ENCODE assay signal across 21 cellular contexts in genomic region chr14:63730659-63731058, GRCh38. TPM values are rescaled to one million over a fixed set of nuclear protein-coding genes. Genes with fewer than 3 reads are reported as not detected.
DNase-seq lines count a peak whose midpoint lies in the region; ATAC-seq and TF ChIP-seq lines count a peak whose summit lies in the region.
"Had no signal": no experiment of that assay in that cellular context is flagged by ENCODE, and none has a peak within 500 bp of the region (broad histone marks: within the 10 kb centered on the region; RNA-seq: fewer than 3 reads in every experiment).

No MANE protein-coding gene starts in this region.

- no peak for TF ChIP-seq CTCF in CD4-positive, alpha-beta T cell (IDR thresholded peaks at IDR 0.05)
- no peak for TF ChIP-seq CTCF in HEK293 (tag by site-specific recombination; IDR thresholded peaks at IDR 0.05)

- DNase-seq in CD4-positive, alpha-beta T cell = no peak
- DNase-seq in T-cell (no peak), CD1c-positive myeloid dendritic cell (ENCODE audit: extremely low spot score) (no peak)
- DNase-seq in activated naive CD4-positive, alpha-beta T cell treated with anti-CD3 and anti-CD28 coated beads for 36 hours = no peak
- no peak for DNase-seq in activated T-cell treated with anti-CD3 and anti-CD28 coated beads, Interleukin-2, amount 50 U/mL, for 24 hours
- DNase-seq: Calu3; CD8-positive, alpha-beta T cell; DMS 273 treated with DMSO at 0.1 percent for 48 hours; DMS53; DND-41; EL; GM23248; HCEC 1CT; HFFc6; KBM-7 had no signal

- H3K4me3 ChIP-seq in HEK293 (ENCODE audit: low read depth, low read length) = no peak overlapping the region
- H3K4me3 ChIP-seq: BLaER1 treated with 17β-estradiol and CSF1 and Interleukin-3, amounts not matched to agents 10 nM and 100 nM; GM12878; GM23248 had no signal

- peak overlapping the region; percentile 46 for H3K27ac Mint-ChIP-seq in CD4-positive, alpha-beta T cell
- H3K27ac Mint-ChIP-seq in T-cell = peak overlapping the region; percentile 30 to 58
- H3K27ac Mint-ChIP-seq in activated naive CD4-positive, alpha-beta T cell treated with anti-CD3 and anti-CD28 coated beads for 36 hours = no peak overlapping the region
- no peak overlapping the region for H3K27ac Mint-ChIP-seq in activated T-cell treated with anti-CD3 and anti-CD28 coated beads, Interleukin-2, amount 50 U/mL, for 24 hours
- H3K27ac Mint-ChIP-seq: B cell; CD8-positive, alpha-beta T cell; HFFc6; IgD-negative memory B cell had no signal

- no peaks in the 10 kb centered on the region for H3K27me3 Mint-ChIP-seq in CD4-positive, alpha-beta T cell
- H3K27me3 Mint-ChIP-seq in T-cell = no peaks in the 10 kb centered on the region
- no peaks in the 10 kb centered on the region for H3K27me3 Mint-ChIP-seq in activated naive CD4-positive, alpha-beta T cell treated with anti-CD3 and anti-CD28 coated beads for 36 hours (ENCODE audit: low read depth)
- H3K27me3 Mint-ChIP-seq in activated T-cell treated with anti-CD3 and anti-CD28 coated beads, Interleukin-2, amount 50 U/mL, for 24 hours = no peaks in the 10 kb centered on the region
- H3K27me3 Mint-ChIP-seq: B cell, IgD-negative memory B cell had no signal

- H3K36me3 Mint-ChIP-seq in CD4-positive, alpha-beta T cell (ENCODE audit: low read depth) = peaks cover 14% of the 10 kb centered on the region
- H3K36me3 Mint-ChIP-seq in T-cell = no peaks in the 10 kb centered on the region
- H3K36me3 Mint-ChIP-seq in activated naive CD4-positive, alpha-beta T cell treated with anti-CD3 and anti-CD28 coated beads for 36 hours (ENCODE audit: low read depth) = no peaks in the 10 kb centered on the region
- H3K36me3 Mint-ChIP-seq in activated T-cell treated with anti-CD3 and anti-CD28 coated beads, Interleukin-2, amount 50 U/mL, for 24 hours (ENCODE audit: low read depth) = peaks cover 8% of the 10 kb centered on the region
- H3K36me3 Mint-ChIP-seq: IgD-negative memory B cell had no signal

- H3K9me3 Mint-ChIP-seq in CD4-positive, alpha-beta T cell = no peaks in the 10 kb centered on the region
- H3K9me3 Mint-ChIP-seq in T-cell = no peaks in the 10 kb centered on the region
- no peaks in the 10 kb centered on the region for H3K9me3 Mint-ChIP-seq in activated naive CD4-positive, alpha-beta T cell treated with anti-CD3 and anti-CD28 coated beads for 36 hours
- H3K9me3 Mint-ChIP-seq in activated T-cell treated with anti-CD3 and anti-CD28 coated beads, Interleukin-2, amount 50 U/mL, for 24 hours = no peaks in the 10 kb centered on the region
- H3K9me3 Mint-ChIP-seq: CD8-positive, alpha-beta T cell; HFFc6; IgD-negative memory B cell had no signal

- POLR2A ChIA-PET in CD4-positive, alpha-beta T cell (lab: Charles Lee) = interaction anchor here (1.2 kb wide), 1 partner anchor 89 kb away, joined by 4 read pairs; the partner anchor contains the start of gene WDR89
- POLR2A ChIA-PET in HEK293 (lab: Yijun Ruan, JAX) (no interaction called here), T-cell (lab: Charles Lee) (interaction anchor here in 1 of 2 donors (0.6 kb wide), 1 partner anchor 18 kb away, joined by 5 read pairs; no protein-coding TSS in a partner anchor)

- H3K4me1 Mint-ChIP-seq in CD4-positive, alpha-beta T cell (ENCODE audit: low read depth) = peaks cover 21% of the 10 kb centered on the region
- H3K4me1 Mint-ChIP-seq in T-cell = peaks cover 24 to 27% (median 24%) of the 10 kb centered on the region in 3 donors
- peaks cover 16% of the 10 kb centered on the region for H3K4me1 Mint-ChIP-seq in activated naive CD4-positive, alpha-beta T cell treated with anti-CD3 and anti-CD28 coated beads for 36 hours (ENCODE audit: low read depth)
- peaks cover 19% of the 10 kb centered on the region for H3K4me1 Mint-ChIP-seq in activated T-cell treated with anti-CD3 and anti-CD28 coated beads, Interleukin-2, amount 50 U/mL, for 24 hours (ENCODE audit: low read depth)

- H3K27me3 ChIP-seq in CD4-positive, alpha-beta T cell (ENCODE audit: control insufficient read depth, insufficient read depth, low read length) = no peaks in the 10 kb centered on the region
- H3K27me3 ChIP-seq: BLaER1 treated with 17β-estradiol and CSF1 and Interleukin-3, amounts not matched to agents 10 nM and 100 nM had no signal

- no peaks in the 10 kb centered on the region for H3K9me3 ChIP-seq in CD4-positive, alpha-beta T cell (ENCODE audit: control insufficient read depth, low read length)
- H3K9me3 ChIP-seq in HEK293 (ENCODE audit: control insufficient read depth, insufficient read depth, low read depth, low read length) = no peaks in the 10 kb centered on the region
- H3K9me3 ChIP-seq: BLaER1 treated with 17β-estradiol and CSF1 and Interleukin-3, amounts not matched to agents 10 nM and 100 nM had no signal

- H3K36me3 ChIP-seq in HEK293 (ENCODE audit: control insufficient read depth in 2 of 2, insufficient read depth in 1 of 2, low read length in 2 of 2) = no peaks in the 10 kb centered on the region
- H3K36me3 ChIP-seq: BLaER1 treated with 17β-estradiol and CSF1 and Interleukin-3, amounts not matched to agents 10 nM and 100 nM had no signal

- H3K4me3 Mint-ChIP-seq in CD4-positive, alpha-beta T cell = no peak overlapping the region
- H3K4me3 Mint-ChIP-seq in T-cell = no peak overlapping the region
- H3K4me3 Mint-ChIP-seq in activated naive CD4-positive, alpha-beta T cell treated with anti-CD3 and anti-CD28 coated beads for 36 hours = no peak overlapping the region
- no peak overlapping the region for H3K4me3 Mint-ChIP-seq in activated T-cell treated with anti-CD3 and anti-CD28 coated beads, Interleukin-2, amount 50 U/mL, for 24 hours
- H3K4me3 Mint-ChIP-seq: B cell; CD8-positive, alpha-beta T cell; HFFc6; IgD-negative memory B cell had no signal

- no peak for ATAC-seq in CD4-positive, alpha-beta T cell (ENCODE audit: poor library complexity)
- no peak for ATAC-seq in T-cell (replicated peaks in 1 of 4)
- ATAC-seq: CD8-positive, alpha-beta T cell; GM12878 had no signal

- intact Hi-C loops in CD4-positive, alpha-beta T cell (cut with DNase I, micrococcal nuclease) = no loop called here
- intact Hi-C loops in activated naive CD4-positive, alpha-beta T cell treated with anti-CD3 and anti-CD28 coated beads for 36 hours (cut with micrococcal nuclease) = no loop called here

- CTCF ChIA-PET in CD4-positive, alpha-beta T cell (lab: Charles Lee) = no interaction called here
- CTCF ChIA-PET in HEK293 (lab: Yijun Ruan, JAX) (no interaction called here), T-cell (lab: Charles Lee) (interaction anchor here in 1 of 2 donors (0.6 kb wide), 1 partner anchor 24 kb away, joined by 5 read pairs; no protein-coding TSS in a partner anchor)
- CTCF ChIA-PET in activated naive CD4-positive, alpha-beta T cell treated with anti-CD3 and anti-CD28 coated beads for 36 hours (lab: Charles Lee) = interaction anchor here (0.6 kb wide), 1 partner anchor 28 kb away, joined by 4 read pairs; no protein-coding TSS in a partner anchor

- no peaks in the 10 kb centered on the region for H3K4me1 ChIP-seq in HEK293 (ENCODE audit: control insufficient read depth, insufficient read depth, low read length)

- no peak overlapping the region for H3K27ac ChIP-seq in CD4-positive, alpha-beta T cell (ENCODE audit: low read depth, low read length)
- H3K27ac ChIP-seq in HEK293 (ENCODE audit: extremely low read depth, low read depth, low read length) = no peak overlapping the region
- H3K27ac ChIP-seq: BLaER1 treated with 17β-estradiol and CSF1 and Interleukin-3, amounts not matched to agents 10 nM and 100 nM; GM23248; HL-60 had no signal

TF ChIP-seq in HEK293, 187 proteins besides CTCF, POLR2A, EP300 and RAD21:
- no peak for TF ChIP-seq ZNF658 (tag by site-specific recombination; IDR thresholded peaks at IDR 0.05)
- TF ChIP-seq ZNF785 (tag by site-specific recombination; IDR thresholded peaks at IDR 0.05) = no peak
- no peak for TF ChIP-seq ZXDB (tag by site-specific recombination; IDR thresholded peaks at IDR 0.05)
- TF ChIP-seq ZNF292 (tag by site-specific recombination; IDR thresholded peaks at IDR 0.05; ENCODE audit: borderline replicate concordance, low read depth) = no peak
- TF ChIP-seq ZNF560 (tag by site-specific recombination; IDR thresholded peaks at IDR 0.05; ENCODE audit: borderline replicate concordance) = no peak
- TF ChIP-seq WT1 (tag by site-specific recombination; IDR thresholded peaks at IDR 0.05) = peak; percentile 64
- TF ChIP-seq ZNF449 (tag by site-specific recombination; IDR thresholded peaks at IDR 0.05) = no peak
- no peak for TF ChIP-seq ELK4 (IDR thresholded peaks at IDR 0.05; ENCODE audit: borderline replicate concordance, low read depth, low read length)
- peak; percentile 39; the same call in 1 of the 2 replicates for TF ChIP-seq ZNF16 (tag by site-specific recombination; IDR thresholded peaks at IDR 0.05; ENCODE audit: low read depth)

RNA-seq across cellular contexts. Expression of gene SGPP1, which starts 2.8 kb away (rescaled TPM):
- 10 to 100 TPM; 16.6 to 16.8 TPM for total RNA-seq in CD4-positive, alpha-beta T cell
- total RNA-seq in T-cell = 10 to 100 TPM; 11.4 to 15.1 (median 13.5) TPM
- total RNA-seq in activated naive CD4-positive, alpha-beta T cell treated with anti-CD3 and anti-CD28 coated beads for 36 hours = 10 to 100 TPM; 10.1 to 10.6 TPM

Comparison
In these comparisons a context has a peak if more than half of its experiments do, and no peak if none do; other contexts are left out.
1. H3K27ac Mint-ChIP-seq: peak in CD4-positive, alpha-beta T cell (single experiment) and T-cell (2 of 2); none in activated naive CD4-positive, alpha-beta T cell treated with anti-CD3 and anti-CD28 coated beads for 36 hours (single experiment) and activated T-cell treated with anti-CD3 and anti-CD28 coated beads, Interleukin-2, amount 50 U/mL, for 24 hours (single experiment).